In the genomic region with DNA sequence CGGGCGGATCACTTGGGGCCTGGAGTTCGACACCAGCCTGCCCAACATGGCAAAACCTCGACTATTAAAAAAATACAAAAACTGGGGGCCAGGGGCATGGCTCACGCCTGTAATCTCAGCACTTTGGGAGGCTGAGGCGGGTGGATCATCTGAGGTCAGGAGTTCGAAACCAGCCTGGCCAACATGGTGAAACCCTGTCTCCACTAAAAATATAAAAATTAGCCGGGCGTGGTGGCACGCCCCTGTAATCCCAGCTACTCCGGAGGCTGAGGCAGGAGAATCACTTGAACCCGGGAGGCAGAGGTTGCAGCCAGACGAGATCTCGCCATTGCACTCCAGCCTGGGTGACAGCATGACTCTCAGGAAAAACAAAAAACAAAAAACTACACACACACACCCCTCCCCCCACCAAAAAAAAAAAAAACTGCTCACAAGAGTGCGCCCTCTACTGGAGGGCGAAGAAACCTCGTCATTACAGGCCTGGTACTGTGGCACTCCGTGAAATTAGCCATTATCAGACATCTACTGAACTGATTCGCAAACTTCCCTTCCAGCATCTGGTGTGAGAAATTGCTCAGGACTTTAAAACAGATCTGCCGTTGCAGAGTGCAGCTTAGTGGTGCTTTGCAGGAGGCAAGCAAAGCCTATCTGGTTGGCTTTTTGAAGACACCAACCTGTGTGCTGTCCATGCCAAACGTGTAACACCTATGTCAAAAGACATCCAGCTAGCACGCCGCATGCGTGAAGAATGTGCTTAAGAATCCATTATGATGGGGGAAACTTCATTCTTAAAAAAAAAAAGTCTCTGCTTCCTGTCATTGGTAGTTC, we compare ENCODE assay signal across 1 cellular context.
TF ChIP-seq lines count a peak whose summit lies in the region.

No MANE protein-coding gene starts in this region.

TF ChIP-seq in GM12878, 131 proteins besides CTCF, POLR2A, EP300 and RAD21 (continued from another document and continues in another):
- TF ChIP-seq, protein P1, sequence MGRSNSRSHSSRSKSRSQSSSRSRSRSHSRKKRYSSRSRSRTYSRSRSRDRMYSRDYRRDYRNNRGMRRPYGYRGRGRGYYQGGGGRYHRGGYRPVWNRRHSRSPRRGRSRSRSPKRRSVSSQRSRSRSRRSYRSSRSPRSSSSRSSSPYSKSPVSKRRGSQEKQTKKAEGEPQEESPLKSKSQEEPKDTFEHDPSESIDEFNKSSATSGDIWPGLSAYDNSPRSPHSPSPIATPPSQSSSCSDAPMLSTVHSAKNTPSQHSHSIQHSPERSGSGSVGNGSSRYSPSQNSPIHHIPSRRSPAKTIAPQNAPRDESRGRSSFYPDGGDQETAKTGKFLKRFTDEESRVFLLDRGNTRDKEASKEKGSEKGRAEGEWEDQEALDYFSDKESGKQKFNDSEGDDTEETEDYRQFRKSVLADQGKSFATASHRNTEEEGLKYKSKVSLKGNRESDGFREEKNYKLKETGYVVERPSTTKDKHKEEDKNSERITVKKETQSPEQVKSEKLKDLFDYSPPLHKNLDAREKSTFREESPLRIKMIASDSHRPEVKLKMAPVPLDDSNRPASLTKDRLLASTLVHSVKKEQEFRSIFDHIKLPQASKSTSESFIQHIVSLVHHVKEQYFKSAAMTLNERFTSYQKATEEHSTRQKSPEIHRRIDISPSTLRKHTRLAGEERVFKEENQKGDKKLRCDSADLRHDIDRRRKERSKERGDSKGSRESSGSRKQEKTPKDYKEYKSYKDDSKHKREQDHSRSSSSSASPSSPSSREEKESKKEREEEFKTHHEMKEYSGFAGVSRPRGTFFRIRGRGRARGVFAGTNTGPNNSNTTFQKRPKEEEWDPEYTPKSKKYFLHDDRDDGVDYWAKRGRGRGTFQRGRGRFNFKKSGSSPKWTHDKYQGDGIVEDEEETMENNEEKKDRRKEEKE (IDR thresholded peaks at IDR 0.05), result no peak
- TF ChIP-seq ZNF207 (IDR thresholded peaks at IDR 0.05; ENCODE audit: borderline replicate concordance), result no peak
- TF ChIP-seq, protein P2, sequence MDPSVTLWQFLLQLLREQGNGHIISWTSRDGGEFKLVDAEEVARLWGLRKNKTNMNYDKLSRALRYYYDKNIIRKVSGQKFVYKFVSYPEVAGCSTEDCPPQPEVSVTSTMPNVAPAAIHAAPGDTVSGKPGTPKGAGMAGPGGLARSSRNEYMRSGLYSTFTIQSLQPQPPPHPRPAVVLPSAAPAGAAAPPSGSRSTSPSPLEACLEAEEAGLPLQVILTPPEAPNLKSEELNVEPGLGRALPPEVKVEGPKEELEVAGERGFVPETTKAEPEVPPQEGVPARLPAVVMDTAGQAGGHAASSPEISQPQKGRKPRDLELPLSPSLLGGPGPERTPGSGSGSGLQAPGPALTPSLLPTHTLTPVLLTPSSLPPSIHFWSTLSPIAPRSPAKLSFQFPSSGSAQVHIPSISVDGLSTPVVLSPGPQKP (IDR thresholded peaks at IDR 0.05; ENCODE audit: low read depth, low read length), result no peak
- TF ChIP-seq, protein P3, sequence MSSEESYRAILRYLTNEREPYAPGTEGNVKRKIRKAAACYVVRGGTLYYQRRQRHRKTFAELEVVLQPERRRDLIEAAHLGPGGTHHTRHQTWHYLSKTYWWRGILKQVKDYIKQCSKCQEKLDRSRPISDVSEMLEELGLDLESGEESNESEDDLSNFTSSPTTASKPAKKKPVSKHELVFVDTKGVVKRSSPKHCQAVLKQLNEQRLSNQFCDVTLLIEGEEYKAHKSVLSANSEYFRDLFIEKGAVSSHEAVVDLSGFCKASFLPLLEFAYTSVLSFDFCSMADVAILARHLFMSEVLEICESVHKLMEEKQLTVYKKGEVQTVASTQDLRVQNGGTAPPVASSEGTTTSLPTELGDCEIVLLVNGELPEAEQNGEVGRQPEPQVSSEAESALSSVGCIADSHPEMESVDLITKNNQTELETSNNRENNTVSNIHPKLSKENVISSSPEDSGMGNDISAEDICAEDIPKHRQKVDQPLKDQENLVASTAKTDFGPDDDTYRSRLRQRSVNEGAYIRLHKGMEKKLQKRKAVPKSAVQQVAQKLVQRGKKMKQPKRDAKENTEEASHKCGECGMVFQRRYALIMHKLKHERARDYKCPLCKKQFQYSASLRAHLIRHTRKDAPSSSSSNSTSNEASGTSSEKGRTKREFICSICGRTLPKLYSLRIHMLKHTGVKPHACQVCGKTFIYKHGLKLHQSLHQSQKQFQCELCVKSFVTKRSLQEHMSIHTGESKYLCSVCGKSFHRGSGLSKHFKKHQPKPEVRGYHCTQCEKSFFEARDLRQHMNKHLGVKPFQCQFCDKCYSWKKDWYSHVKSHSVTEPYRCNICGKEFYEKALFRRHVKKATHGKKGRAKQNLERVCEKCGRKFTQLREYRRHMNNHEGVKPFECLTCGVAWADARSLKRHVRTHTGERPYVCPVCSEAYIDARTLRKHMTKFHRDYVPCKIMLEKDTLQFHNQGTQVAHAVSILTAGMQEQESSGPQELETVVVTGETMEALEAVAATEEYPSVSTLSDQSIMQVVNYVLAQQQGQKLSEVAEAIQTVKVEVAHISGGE (CRISPR knock-in tag; IDR thresholded peaks at IDR 0.05), result no peak
- TF ChIP-seq RBBP5 (conservative IDR thresholded peaks at IDR 0.05), result no peak
- no peak for TF ChIP-seq LARP7 (IDR thresholded peaks at IDR 0.05)
- no peak for TF ChIP-seq EZH2 (IDR thresholded peaks at IDR 0.05; ENCODE audit: borderline replicate concordance, control insufficient read depth, low read depth, low read length)
- TF ChIP-seq ZNF622 (IDR thresholded peaks at IDR 0.05), result no peak
- TF ChIP-seq, protein P4, sequence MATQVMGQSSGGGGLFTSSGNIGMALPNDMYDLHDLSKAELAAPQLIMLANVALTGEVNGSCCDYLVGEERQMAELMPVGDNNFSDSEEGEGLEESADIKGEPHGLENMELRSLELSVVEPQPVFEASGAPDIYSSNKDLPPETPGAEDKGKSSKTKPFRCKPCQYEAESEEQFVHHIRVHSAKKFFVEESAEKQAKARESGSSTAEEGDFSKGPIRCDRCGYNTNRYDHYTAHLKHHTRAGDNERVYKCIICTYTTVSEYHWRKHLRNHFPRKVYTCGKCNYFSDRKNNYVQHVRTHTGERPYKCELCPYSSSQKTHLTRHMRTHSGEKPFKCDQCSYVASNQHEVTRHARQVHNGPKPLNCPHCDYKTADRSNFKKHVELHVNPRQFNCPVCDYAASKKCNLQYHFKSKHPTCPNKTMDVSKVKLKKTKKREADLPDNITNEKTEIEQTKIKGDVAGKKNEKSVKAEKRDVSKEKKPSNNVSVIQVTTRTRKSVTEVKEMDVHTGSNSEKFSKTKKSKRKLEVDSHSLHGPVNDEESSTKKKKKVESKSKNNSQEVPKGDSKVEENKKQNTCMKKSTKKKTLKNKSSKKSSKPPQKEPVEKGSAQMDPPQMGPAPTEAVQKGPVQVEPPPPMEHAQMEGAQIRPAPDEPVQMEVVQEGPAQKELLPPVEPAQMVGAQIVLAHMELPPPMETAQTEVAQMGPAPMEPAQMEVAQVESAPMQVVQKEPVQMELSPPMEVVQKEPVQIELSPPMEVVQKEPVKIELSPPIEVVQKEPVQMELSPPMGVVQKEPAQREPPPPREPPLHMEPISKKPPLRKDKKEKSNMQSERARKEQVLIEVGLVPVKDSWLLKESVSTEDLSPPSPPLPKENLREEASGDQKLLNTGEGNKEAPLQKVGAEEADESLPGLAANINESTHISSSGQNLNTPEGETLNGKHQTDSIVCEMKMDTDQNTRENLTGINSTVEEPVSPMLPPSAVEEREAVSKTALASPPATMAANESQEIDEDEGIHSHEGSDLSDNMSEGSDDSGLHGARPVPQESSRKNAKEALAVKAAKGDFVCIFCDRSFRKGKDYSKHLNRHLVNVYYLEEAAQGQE (IDR thresholded peaks at IDR 0.05; ENCODE audit: low read depth, low read length), result no peak
- no peak for TF ChIP-seq SMAD5 (IDR thresholded peaks at IDR 0.05; ENCODE audit: low read depth)
- no peak for TF ChIP-seq KDM1A (IDR thresholded peaks at IDR 0.05; ENCODE audit: borderline replicate concordance)
- no peak for TF ChIP-seq ZNF24 (IDR thresholded peaks at IDR 0.05)
- TF ChIP-seq, protein P5, sequence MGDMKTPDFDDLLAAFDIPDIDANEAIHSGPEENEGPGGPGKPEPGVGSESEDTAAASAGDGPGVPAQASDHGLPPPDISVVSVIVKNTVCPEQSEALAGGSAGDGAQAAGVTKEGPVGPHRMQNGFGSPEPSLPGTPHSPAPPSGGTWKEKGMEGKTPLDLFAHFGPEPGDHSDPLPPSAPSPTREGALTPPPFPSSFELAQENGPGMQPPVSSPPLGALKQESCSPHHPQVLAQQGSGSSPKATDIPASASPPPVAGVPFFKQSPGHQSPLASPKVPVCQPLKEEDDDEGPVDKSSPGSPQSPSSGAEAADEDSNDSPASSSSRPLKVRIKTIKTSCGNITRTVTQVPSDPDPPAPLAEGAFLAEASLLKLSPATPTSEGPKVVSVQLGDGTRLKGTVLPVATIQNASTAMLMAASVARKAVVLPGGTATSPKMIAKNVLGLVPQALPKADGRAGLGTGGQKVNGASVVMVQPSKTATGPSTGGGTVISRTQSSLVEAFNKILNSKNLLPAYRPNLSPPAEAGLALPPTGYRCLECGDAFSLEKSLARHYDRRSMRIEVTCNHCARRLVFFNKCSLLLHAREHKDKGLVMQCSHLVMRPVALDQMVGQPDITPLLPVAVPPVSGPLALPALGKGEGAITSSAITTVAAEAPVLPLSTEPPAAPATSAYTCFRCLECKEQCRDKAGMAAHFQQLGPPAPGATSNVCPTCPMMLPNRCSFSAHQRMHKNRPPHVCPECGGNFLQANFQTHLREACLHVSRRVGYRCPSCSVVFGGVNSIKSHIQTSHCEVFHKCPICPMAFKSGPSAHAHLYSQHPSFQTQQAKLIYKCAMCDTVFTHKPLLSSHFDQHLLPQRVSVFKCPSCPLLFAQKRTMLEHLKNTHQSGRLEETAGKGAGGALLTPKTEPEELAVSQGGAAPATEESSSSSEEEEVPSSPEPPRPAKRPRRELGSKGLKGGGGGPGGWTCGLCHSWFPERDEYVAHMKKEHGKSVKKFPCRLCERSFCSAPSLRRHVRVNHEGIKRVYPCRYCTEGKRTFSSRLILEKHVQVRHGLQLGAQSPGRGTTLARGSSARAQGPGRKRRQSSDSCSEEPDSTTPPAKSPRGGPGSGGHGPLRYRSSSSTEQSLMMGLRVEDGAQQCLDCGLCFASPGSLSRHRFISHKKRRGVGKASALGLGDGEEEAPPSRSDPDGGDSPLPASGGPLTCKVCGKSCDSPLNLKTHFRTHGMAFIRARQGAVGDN (IDR thresholded peaks at IDR 0.05), result no peak
- TF ChIP-seq SREBF1 (IDR thresholded peaks at IDR 0.05; ENCODE audit: low read length), result no peak
- no peak for TF ChIP-seq NR2C2 (IDR thresholded peaks at IDR 0.05; ENCODE audit: borderline replicate concordance, control insufficient read depth, insufficient read length, low read depth)
- peak; percentile 70 for TF ChIP-seq CREM (IDR thresholded peaks at IDR 0.05; ENCODE audit: low read depth)
- TF ChIP-seq, protein P6, sequence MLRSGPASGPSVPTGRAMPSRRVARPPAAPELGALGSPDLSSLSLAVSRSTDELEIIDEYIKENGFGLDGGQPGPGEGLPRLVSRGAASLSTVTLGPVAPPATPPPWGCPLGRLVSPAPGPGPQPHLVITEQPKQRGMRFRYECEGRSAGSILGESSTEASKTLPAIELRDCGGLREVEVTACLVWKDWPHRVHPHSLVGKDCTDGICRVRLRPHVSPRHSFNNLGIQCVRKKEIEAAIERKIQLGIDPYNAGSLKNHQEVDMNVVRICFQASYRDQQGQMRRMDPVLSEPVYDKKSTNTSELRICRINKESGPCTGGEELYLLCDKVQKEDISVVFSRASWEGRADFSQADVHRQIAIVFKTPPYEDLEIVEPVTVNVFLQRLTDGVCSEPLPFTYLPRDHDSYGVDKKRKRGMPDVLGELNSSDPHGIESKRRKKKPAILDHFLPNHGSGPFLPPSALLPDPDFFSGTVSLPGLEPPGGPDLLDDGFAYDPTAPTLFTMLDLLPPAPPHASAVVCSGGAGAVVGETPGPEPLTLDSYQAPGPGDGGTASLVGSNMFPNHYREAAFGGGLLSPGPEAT (IDR thresholded peaks at IDR 0.05; ENCODE audit: low read depth), result no peak
- TF ChIP-seq, protein P7, sequence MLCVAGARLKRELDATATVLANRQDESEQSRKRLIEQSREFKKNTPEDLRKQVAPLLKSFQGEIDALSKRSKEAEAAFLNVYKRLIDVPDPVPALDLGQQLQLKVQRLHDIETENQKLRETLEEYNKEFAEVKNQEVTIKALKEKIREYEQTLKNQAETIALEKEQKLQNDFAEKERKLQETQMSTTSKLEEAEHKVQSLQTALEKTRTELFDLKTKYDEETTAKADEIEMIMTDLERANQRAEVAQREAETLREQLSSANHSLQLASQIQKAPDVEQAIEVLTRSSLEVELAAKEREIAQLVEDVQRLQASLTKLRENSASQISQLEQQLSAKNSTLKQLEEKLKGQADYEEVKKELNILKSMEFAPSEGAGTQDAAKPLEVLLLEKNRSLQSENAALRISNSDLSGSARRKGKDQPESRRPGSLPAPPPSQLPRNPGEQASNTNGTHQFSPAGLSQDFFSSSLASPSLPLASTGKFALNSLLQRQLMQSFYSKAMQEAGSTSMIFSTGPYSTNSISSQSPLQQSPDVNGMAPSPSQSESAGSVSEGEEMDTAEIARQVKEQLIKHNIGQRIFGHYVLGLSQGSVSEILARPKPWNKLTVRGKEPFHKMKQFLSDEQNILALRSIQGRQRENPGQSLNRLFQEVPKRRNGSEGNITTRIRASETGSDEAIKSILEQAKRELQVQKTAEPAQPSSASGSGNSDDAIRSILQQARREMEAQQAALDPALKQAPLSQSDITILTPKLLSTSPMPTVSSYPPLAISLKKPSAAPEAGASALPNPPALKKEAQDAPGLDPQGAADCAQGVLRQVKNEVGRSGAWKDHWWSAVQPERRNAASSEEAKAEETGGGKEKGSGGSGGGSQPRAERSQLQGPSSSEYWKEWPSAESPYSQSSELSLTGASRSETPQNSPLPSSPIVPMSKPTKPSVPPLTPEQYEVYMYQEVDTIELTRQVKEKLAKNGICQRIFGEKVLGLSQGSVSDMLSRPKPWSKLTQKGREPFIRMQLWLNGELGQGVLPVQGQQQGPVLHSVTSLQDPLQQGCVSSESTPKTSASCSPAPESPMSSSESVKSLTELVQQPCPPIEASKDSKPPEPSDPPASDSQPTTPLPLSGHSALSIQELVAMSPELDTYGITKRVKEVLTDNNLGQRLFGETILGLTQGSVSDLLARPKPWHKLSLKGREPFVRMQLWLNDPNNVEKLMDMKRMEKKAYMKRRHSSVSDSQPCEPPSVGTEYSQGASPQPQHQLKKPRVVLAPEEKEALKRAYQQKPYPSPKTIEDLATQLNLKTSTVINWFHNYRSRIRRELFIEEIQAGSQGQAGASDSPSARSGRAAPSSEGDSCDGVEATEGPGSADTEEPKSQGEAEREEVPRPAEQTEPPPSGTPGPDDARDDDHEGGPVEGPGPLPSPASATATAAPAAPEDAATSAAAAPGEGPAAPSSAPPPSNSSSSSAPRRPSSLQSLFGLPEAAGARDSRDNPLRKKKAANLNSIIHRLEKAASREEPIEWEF (IDR thresholded peaks at IDR 0.05; ENCODE audit: insufficient replicate concordance, low read depth, low read length), result no peak
- no peak for TF ChIP-seq SP1 (IDR thresholded peaks at IDR 0.05; ENCODE audit: low read depth, low read length)
- TF ChIP-seq CBFB (IDR thresholded peaks at IDR 0.05; ENCODE audit: low read depth), result no peak
- TF ChIP-seq BMI1 (IDR thresholded peaks at IDR 0.05; ENCODE audit: borderline replicate concordance), result no peak
- no peak for TF ChIP-seq GATAD2B (conservative IDR thresholded peaks at IDR 0.05; ENCODE audit: low read depth)
- TF ChIP-seq ZBED1 (IDR thresholded peaks at IDR 0.05; ENCODE audit: borderline replicate concordance), result no peak
- TF ChIP-seq HDAC6 (IDR thresholded peaks at IDR 0.05; ENCODE audit: unreplicated experiment), result no peak
- TF ChIP-seq KLF5 (IDR thresholded peaks at IDR 0.05; ENCODE audit: partially characterized antibody), result no peak
- no peak for TF ChIP-seq MTA3 (IDR thresholded peaks at IDR 0.05; ENCODE audit: borderline replicate concordance, low read length)
- no peak for TF ChIP-seq SPI1 (IDR thresholded peaks at IDR 0.05; ENCODE audit: borderline replicate concordance, insufficient read depth, low read depth, low read length)
